21 cellular contexts compared by ENCODE assay signal in genomic region chr13:39930544-39931444, GRCh38.
DNase-seq lines count a peak whose midpoint lies in the region; ATAC-seq and TF ChIP-seq lines count a peak whose summit lies in the region.
"Had no signal": no experiment of that assay in that cellular context is flagged by ENCODE, and none has a peak within 500 bp of the region (broad histone marks: within the 10 kb centered on the region; RNA-seq: fewer than 3 reads in every experiment).

No MANE protein-coding gene starts in this region.

- H3F3A ChIP-seq in MM.1S (ENCODE audit: insufficient read depth, low read length): peaks cover 12% of the 10 kb centered on the region; the same call in 1 of the 2 replicates

- ATAC-seq in GM18498 (IDR thresholded peaks at IDR 0.05; ENCODE audit: unreplicated experiment) (peak; percentile 68), GM19324 (IDR thresholded peaks at IDR 0.05; ENCODE audit: low FRiP score, unreplicated experiment) (peak; percentile 71), GM18858 (IDR thresholded peaks at IDR 0.05; ENCODE audit: unreplicated experiment) (no peak)
- ATAC-seq: left lobe of liver had no signal

- H3K9me3 ChIP-seq in MM.1S (replicated peaks; ENCODE audit: insufficient read depth, low read length): no peaks in the 10 kb centered on the region
- peaks cover 0 to 3% of the 10 kb centered on the region in 2 donors for H3K9me3 ChIP-seq in uterus

- intact Hi-C loops in activated T-helper 2 cell treated with anti-CD3 and anti-CD28 coated beads, Interferon-gamma antibody, Interleukin-2, Interleukin-4, amounts not matched to agents 10 μg/mL and 5 μg/mL and 100 μg/mL, durations not matched to agents 14 hours and 24 hours and 36 hours (cut with micrococcal nuclease): loop anchor here (2.0 to 5.0 kb wide), 3 partner anchors 26 to 243 kb away; no protein-coding TSS in a partner anchor
- intact Hi-C loops in uterus (cut with DNase I; ENCODE audit: low total_unique reads): no loop called here
- intact Hi-C loops in lower leg skin (cut with DNase I; ENCODE audit: low total_unique reads): no loop called here

- H3K4me3 ChIP-seq in MM.1S (ENCODE audit: low read length) (peak overlapping the region; percentile 41; the same call in 1 of the 2 replicates), uterus (no peak overlapping the region), lower leg skin (ENCODE audit: low read depth, poor library complexity, severe bottlenecking) (no peak overlapping the region)

- H3K79me2 ChIP-seq in MM.1S (ENCODE audit: low read length): no peaks in the 10 kb centered on the region

- H2AFZ ChIP-seq in MM.1S (ENCODE audit: low read length): peak overlapping the region; percentile 48; the same call in 1 of the 2 replicates

- no peaks in the 10 kb centered on the region for H3K27me3 Mint-ChIP-seq in activated T-helper 2 cell treated with anti-CD3 and anti-CD28 coated beads, Interferon-gamma antibody, Interleukin-2, Interleukin-4, amounts not matched to agents 10 μg/mL and 5 μg/mL and 100 μg/mL, durations not matched to agents 14 hours and 24 hours and 36 hours (ENCODE audit: low read depth)

- H3K36me3 Mint-ChIP-seq in activated T-helper 2 cell treated with anti-CD3 and anti-CD28 coated beads, Interferon-gamma antibody, Interleukin-2, Interleukin-4, amounts not matched to agents 10 μg/mL and 5 μg/mL and 100 μg/mL, durations not matched to agents 14 hours and 24 hours and 36 hours (ENCODE audit: low read depth): peaks cover 6% of the 10 kb centered on the region

- H3K36me3 ChIP-seq in MM.1S (replicated peaks; ENCODE audit: insufficient read depth, low read length): no peaks in the 10 kb centered on the region
- no peaks in the 10 kb centered on the region for H3K36me3 ChIP-seq in uterus
- H3K36me3 ChIP-seq: brain microvascular endothelial cell had no signal

- no peaks in the 10 kb centered on the region for H3K27me3 ChIP-seq in MM.1S (replicated peaks; ENCODE audit: insufficient read depth, low read length)
- no peaks in the 10 kb centered on the region for H3K27me3 ChIP-seq in uterus
- H3K27me3 ChIP-seq: brain microvascular endothelial cell had no signal

- no peaks in the 10 kb centered on the region for H3K9me2 ChIP-seq in MM.1S (replicated peaks; ENCODE audit: insufficient read depth, low read length)

- 87 to 88% methylated on average over 6 of the region's 6 CpGs for WGBS in lower leg skin, 2 donors

- peak overlapping the region; percentile 68; the same call in 1 of the 2 replicates for H3K27ac ChIP-seq in MM.1S (ENCODE audit: low read length)
- no peak overlapping the region for H3K27ac ChIP-seq in uterus
- H3K27ac ChIP-seq: brain microvascular endothelial cell, C4-2B had no signal

- TF ChIP-seq POLR2A in uterus (IDR thresholded peaks at IDR 0.05) (no peak), lower leg skin (IDR thresholded peaks at IDR 0.05) (no peak)

- H4K20me1 ChIP-seq in MM.1S (ENCODE audit: insufficient read depth, low read length): no peaks in the 10 kb centered on the region

- H3K27ac Mint-ChIP-seq in activated T-helper 2 cell treated with anti-CD3 and anti-CD28 coated beads, Interferon-gamma antibody, Interleukin-2, Interleukin-4, amounts not matched to agents 10 μg/mL and 5 μg/mL and 100 μg/mL, durations not matched to agents 14 hours and 24 hours and 36 hours: peak overlapping the region; percentile 48
- H3K27ac Mint-ChIP-seq: activated T-cell treated with anti-CD3 and anti-CD28 coated beads, Interleukin-2, amount 50 U/mL, for 24 hours had no signal

- peak overlapping the region; percentile 77 for H3K4me2 ChIP-seq in MM.1S (ENCODE audit: low read depth, low read length)

- H3K4me3 Mint-ChIP-seq in activated T-helper 2 cell treated with anti-CD3 and anti-CD28 coated beads, Interferon-gamma antibody, Interleukin-2, Interleukin-4, amounts not matched to agents 10 μg/mL and 5 μg/mL and 100 μg/mL, durations not matched to agents 14 hours and 24 hours and 36 hours (ENCODE audit: low read depth): no peak overlapping the region
- H3K4me3 Mint-ChIP-seq: activated T-cell treated with anti-CD3 and anti-CD28 coated beads, Interleukin-2, amount 50 U/mL, for 24 hours had no signal

- peaks cover 24% of the 10 kb centered on the region for H3K4me1 Mint-ChIP-seq in activated T-helper 2 cell treated with anti-CD3 and anti-CD28 coated beads, Interferon-gamma antibody, Interleukin-2, Interleukin-4, amounts not matched to agents 10 μg/mL and 5 μg/mL and 100 μg/mL, durations not matched to agents 14 hours and 24 hours and 36 hours (ENCODE audit: low read depth)

- H3K4me1 ChIP-seq in MM.1S (ENCODE audit: low read length) (peaks cover 16% of the 10 kb centered on the region), uterus (no peaks in the 10 kb centered on the region)

- H3K9ac ChIP-seq in MM.1S (ENCODE audit: low read length): no peak overlapping the region

- peaks cover 15% of the 10 kb centered on the region for H3K9me3 Mint-ChIP-seq in activated T-helper 2 cell treated with anti-CD3 and anti-CD28 coated beads, Interferon-gamma antibody, Interleukin-2, Interleukin-4, amounts not matched to agents 10 μg/mL and 5 μg/mL and 100 μg/mL, durations not matched to agents 14 hours and 24 hours and 36 hours
- H3K9me3 Mint-ChIP-seq: activated T-cell treated with anti-CD3 and anti-CD28 coated beads, Interleukin-2, amount 50 U/mL, for 24 hours had no signal

- DNase-seq in MM.1S: peak; percentile 51
- no peak for DNase-seq in activated T-helper 2 cell treated with anti-CD3 and anti-CD28 coated beads, Interferon-gamma antibody, Interleukin-2, Interleukin-4, amounts not matched to agents 10 μg/mL and 5 μg/mL and 100 μg/mL, durations not matched to agents 14 hours and 24 hours and 36 hours (ENCODE audit: low spot score)
- DNase-seq in uterus: no peak
- no peak for DNase-seq in lower leg skin (ENCODE audit: low spot score in 2 of 2)
- DNase-seq in GM19240 (ENCODE audit: insufficient read length, low spot score): no peak
- DNase-seq: activated naive CD4-positive, alpha-beta T cell treated with Interleukin-2 at 50 U/mL for 16 hours; activated T-cell treated with anti-CD3 and anti-CD28 coated beads, Interleukin-2, amount 50 U/mL, for 24 hours; brain microvascular endothelial cell; Calu3; IMR-90; NCI-H1105 treated with DMSO at 0.1 percent for 48 hours; NCI-H2029; NCI-H748 treated with DMSO at 0.1 percent for 48 hours; OCI-M1; stimulated activated CD4-positive, alpha-beta T cell treated with anti-CD3 and anti-CD28 coated beads, Interleukin-15, amount 100 ng/mL, for 24 hours; stimulated activated naive CD4-positive, alpha-beta T cell had no signal

- no peak for TF ChIP-seq CTCF in MM.1S (IDR thresholded peaks at IDR 0.05; ENCODE audit: low read length)
- TF ChIP-seq CTCF in uterus (IDR thresholded peaks at IDR 0.05): no peak
- TF ChIP-seq CTCF in lower leg skin (IDR thresholded peaks at IDR 0.05): no peak
